ENCODE assay signal across 17 cellular contexts in the genomic region with DNA sequence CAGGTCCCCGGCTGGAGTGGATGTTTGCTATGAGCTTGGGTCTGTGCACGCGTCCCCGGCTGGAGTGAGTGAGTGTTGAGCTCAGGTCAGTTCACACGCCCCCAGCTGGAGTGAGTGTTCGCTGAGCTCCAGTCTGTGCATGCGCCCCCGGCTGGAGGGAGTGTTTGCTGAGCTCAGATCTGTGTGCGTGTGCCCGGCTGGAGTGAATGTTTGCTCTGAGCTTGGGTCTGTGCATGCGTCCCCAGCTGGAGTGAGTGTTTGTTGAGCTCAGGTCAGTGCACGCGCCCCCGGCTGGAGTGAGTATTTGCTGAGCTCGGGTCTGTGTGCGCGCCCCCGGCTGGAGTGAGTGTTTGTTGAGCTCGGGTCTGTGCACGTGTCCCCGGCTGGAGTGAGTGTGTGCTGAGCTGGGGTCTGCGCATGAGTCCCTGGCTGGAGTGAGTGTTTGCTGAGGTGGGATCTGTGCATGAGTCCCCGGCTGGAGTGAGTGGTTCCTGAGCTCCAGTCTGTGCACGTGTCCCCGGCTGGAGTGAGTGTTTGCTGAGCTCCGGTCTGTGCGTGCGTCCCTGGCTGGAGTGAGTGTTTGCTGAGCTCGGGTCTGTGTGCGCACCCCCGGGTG.
DNase-seq lines count a peak whose midpoint lies in the region; ATAC-seq and TF ChIP-seq lines count a peak whose summit lies in the region.
"Had no signal": no experiment of that assay in that cellular context is flagged by ENCODE, and none has a peak within 500 bp of the region (broad histone marks: within the 10 kb centered on the region; RNA-seq: fewer than 3 reads in every experiment).

No MANE protein-coding gene starts in this region.

- H3K4me1 Mint-ChIP-seq in activated naive CD4-positive, alpha-beta T cell treated with anti-CD3 and anti-CD28 coated beads, Interleukin-2, amount 10 ng/mL, durations not matched to agents 7 days and 5 days: no peaks in the 10 kb centered on the region

- H3K4me3 ChIP-seq in BE2C (ENCODE audit: low read depth, low read length): no peak overlapping the region
- H3K4me3 ChIP-seq in left lung: no peak overlapping the region
- no peak overlapping the region for H3K4me3 ChIP-seq in Karpas-422 (ENCODE audit: low read length)
- H3K4me3 ChIP-seq: adrenal gland had no signal

- TF ChIP-seq CTCF in BE2C (IDR thresholded peaks at IDR 0.05; ENCODE audit: low read depth, low read length): peak; percentile 28
- TF ChIP-seq CTCF in left lung (IDR thresholded peaks at IDR 0.05): no peak

- no peaks in the 10 kb centered on the region for H3K27me3 Mint-ChIP-seq in activated naive CD4-positive, alpha-beta T cell treated with anti-CD3 and anti-CD28 coated beads, Interleukin-2, amount 10 ng/mL, durations not matched to agents 7 days and 5 days
- H3K27me3 Mint-ChIP-seq: activated B cell treated with CpG ODN at 0.5 μM for 24 hours had no signal

- intact Hi-C loops in left lung (cut with DNase I): no loop called here

- H3K27me3 ChIP-seq in BE2C: no peaks in the 10 kb centered on the region
- no peaks in the 10 kb centered on the region for H3K27me3 ChIP-seq in left lung
- no peaks in the 10 kb centered on the region for H3K27me3 ChIP-seq in Karpas-422 (ENCODE audit: low read length)
- H3K27me3 ChIP-seq: adrenal gland had no signal

- H3K27ac ChIP-seq in left lung (no peak overlapping the region), Karpas-422 (ENCODE audit: low read length) (no peak overlapping the region)
- H3K27ac ChIP-seq: adrenal gland had no signal

- no peak overlapping the region for H2AFZ ChIP-seq in Karpas-422 (ENCODE audit: low read length)

- no peak overlapping the region for H3K4me3 Mint-ChIP-seq in activated naive CD4-positive, alpha-beta T cell treated with anti-CD3 and anti-CD28 coated beads, Interleukin-2, amount 10 ng/mL, durations not matched to agents 7 days and 5 days
- H3K4me3 Mint-ChIP-seq: activated B cell treated with CpG ODN at 0.5 μM for 24 hours, mesothelial cell of epicardium had no signal

- DNase-seq in BE2C (peak; percentile 43), NCI-H146 (lab: John Stamatoyannopoulos, UW) (peak; percentile 77), ecto neural progenitor cell (ENCODE audit: low spot score) (peak; percentile 70), left lung (no peak), Karpas-422 (no peak), NCI-H1417 treated with DMSO at 0.1 percent for 48 hours (lab: John Stamatoyannopoulos, UW) (no peak)
- DNase-seq in activated naive CD4-positive, alpha-beta T cell treated with anti-CD3 and anti-CD28 coated beads, Interleukin-2, amount 10 ng/mL, durations not matched to agents 7 days and 5 days: no peak
- DNase-seq: activated B cell treated with CpG ODN at 0.5 μM for 24 hours; activated CD8-positive, alpha-beta memory T cell treated with anti-CD3 and anti-CD28 coated beads, Interleukin-2, amount 50 U/mL, for 48 hours; effector CD4-positive, alpha-beta T cell; head of caudate nucleus; NCI-H1048; stimulated activated CD4-positive, alpha-beta T cell treated with anti-CD3 and anti-CD28 coated beads, Interleukin-2, amount 100 ng/mL, for 48 hours; stimulated activated naive CD4-positive, alpha-beta T cell had no signal

- H3K9me3 Mint-ChIP-seq in activated naive CD4-positive, alpha-beta T cell treated with anti-CD3 and anti-CD28 coated beads, Interleukin-2, amount 10 ng/mL, durations not matched to agents 7 days and 5 days: no peaks in the 10 kb centered on the region
- H3K9me3 Mint-ChIP-seq: activated B cell treated with CpG ODN at 0.5 μM for 24 hours, mesothelial cell of epicardium had no signal

- no peak overlapping the region for H3K9ac ChIP-seq in Karpas-422 (ENCODE audit: low read length)

- H3K27ac Mint-ChIP-seq in activated naive CD4-positive, alpha-beta T cell treated with anti-CD3 and anti-CD28 coated beads, Interleukin-2, amount 10 ng/mL, durations not matched to agents 7 days and 5 days: no peak overlapping the region
- H3K27ac Mint-ChIP-seq: activated B cell treated with CpG ODN at 0.5 μM for 24 hours, mesothelial cell of epicardium had no signal

- no peaks in the 10 kb centered on the region for H3K79me2 ChIP-seq in Karpas-422 (ENCODE audit: low read length)

- no peaks in the 10 kb centered on the region for H3K4me1 ChIP-seq in BE2C
- peaks cover 0 to 11% of the 10 kb centered on the region in 2 donors for H3K4me1 ChIP-seq in left lung
- H3K4me1 ChIP-seq in Karpas-422 (ENCODE audit: low read length): peaks cover 14% of the 10 kb centered on the region

- no peaks in the 10 kb centered on the region for H3K9me3 ChIP-seq in BE2C
- H3K9me3 ChIP-seq in left lung: no peaks in the 10 kb centered on the region
- no peaks in the 10 kb centered on the region for H3K9me3 ChIP-seq in Karpas-422 (ENCODE audit: low read length)
- H3K9me3 ChIP-seq: adrenal gland had no signal

- CTCF ChIA-PET in activated naive CD4-positive, alpha-beta T cell treated with anti-CD3 and anti-CD28 coated beads, Interleukin-2, amount 10 ng/mL, durations not matched to agents 7 days and 5 days (lab: Charles Lee): interaction anchor here (1.7 kb wide), 1 partner anchor 166 kb away, joined by 6 read pairs; no protein-coding TSS in a partner anchor

- ATAC-seq in left lung (peak; percentile 41), HG03139 (IDR thresholded peaks at IDR 0.05; ENCODE audit: unreplicated experiment) (no peak)

- H3K4me2 ChIP-seq in Karpas-422 (ENCODE audit: low read depth, low read length, poor library complexity, severe bottlenecking): no peak overlapping the region

- H4K20me1 ChIP-seq in Karpas-422 (ENCODE audit: insufficient read depth, low read depth, low read length): 0 out of 2 replicates have a peak, but pooled peaks cover 3% of the 10 kb centered on the region

- H3K9me2 ChIP-seq in Karpas-422 (replicated peaks; ENCODE audit: insufficient read depth, low read length): no peaks in the 10 kb centered on the region

- no peaks in the 10 kb centered on the region for H3K36me3 Mint-ChIP-seq in activated naive CD4-positive, alpha-beta T cell treated with anti-CD3 and anti-CD28 coated beads, Interleukin-2, amount 10 ng/mL, durations not matched to agents 7 days and 5 days
- H3K36me3 Mint-ChIP-seq: mesothelial cell of epicardium had no signal

- H3K36me3 ChIP-seq in BE2C (no peaks in the 10 kb centered on the region), left lung (no peaks in the 10 kb centered on the region), Karpas-422 (ENCODE audit: insufficient read depth, low read length) (no peaks in the 10 kb centered on the region)
- H3K36me3 ChIP-seq: adrenal gland had no signal

Comparison
In these comparisons a context has a peak if more than half of its experiments do, and no peak if none do; other contexts are left out.
1. DNase-seq: peak in BE2C (single experiment), NCI-H146 (single experiment) and ecto neural progenitor cell (single experiment); none in left lung (0 of 2), Karpas-422 (single experiment), activated naive CD4-positive, alpha-beta T cell treated with anti-CD3 and anti-CD28 coated beads, Interleukin-2, amount 10 ng/mL, durations not matched to agents 7 days and 5 days (single experiment) and NCI-H1417 treated with DMSO at 0.1 percent for 48 hours (single experiment).